1 cellular context compared by ENCODE assay signal in genomic region chr17:50685691-50686493, GRCh38.
A peak's percentile ranks its signal among the peaks of the same experiment; 100 is the strongest.
TF ChIP-seq lines count a peak whose summit lies in the region.

No MANE protein-coding gene starts in this region.

TF ChIP-seq in HEK293, 187 proteins besides CTCF, POLR2A, EP300 and RAD21 (continued from another document):
- TF ChIP-seq SP7 (tag by site-specific recombination; IDR thresholded peaks at IDR 0.05) (no peak), ZNF23 (tag by site-specific recombination; IDR thresholded peaks at IDR 0.05; ENCODE audit: borderline replicate concordance) (no peak), GLI2 (tag by site-specific recombination; IDR thresholded peaks at IDR 0.05; ENCODE audit: borderline replicate concordance, low read depth) (no peak), ZNF394 (tag by site-specific recombination; IDR thresholded peaks at IDR 0.05; ENCODE audit: borderline replicate concordance) (no peak), BCL11A (tag by site-specific recombination; IDR thresholded peaks at IDR 0.05; ENCODE audit: low read depth) (no peak), EGR2 (tag by site-specific recombination; IDR thresholded peaks at IDR 0.05; ENCODE audit: low read depth) (0 out of 2 replicates have a peak, but pooled peaks have one; percentile 35), ZNF184 (tag by site-specific recombination; IDR thresholded peaks at IDR 0.05) (no peak), YY2 (tag by site-specific recombination; IDR thresholded peaks at IDR 0.05) (no peak), ZNF423 (tag by site-specific recombination; IDR thresholded peaks at IDR 0.05) (no peak), ZNF768 (tag by site-specific recombination; IDR thresholded peaks at IDR 0.05) (no peak)
